In genomic region chr1:147620543-147620942, GRCh38 we compare ENCODE assay signal across 22 cellular contexts.
"Had no signal": no experiment of that assay in that cellular context is flagged by ENCODE, and none has a peak within 500 bp of the region (broad histone marks: within the 10 kb centered on the region; RNA-seq: fewer than 3 reads in every experiment).

No MANE protein-coding gene starts in this region.

- H3K9me3 Mint-ChIP-seq: activated CD4-positive, alpha-beta T cell treated with anti-CD3 and anti-CD28 coated beads, Interleukin-2, amount 10 ng/mL, durations not matched to agents 24 days and 14 days; activated CD8-positive, alpha-beta T cell treated with anti-CD3 and anti-CD28 coated beads for 36 hours; activated T-helper 17 cell treated with anti-CD3 and anti-CD28 coated beads, Interleukin-2, amount 50 U/mL, for 72 hours had no signal

- H3K4me3 Mint-ChIP-seq: activated CD4-positive, alpha-beta T cell treated with anti-CD3 and anti-CD28 coated beads, Interleukin-2, amount 10 ng/mL, durations not matched to agents 24 days and 14 days; activated CD8-positive, alpha-beta memory T cell treated with anti-CD3 and anti-CD28 coated beads, Interleukin-2, amount 10 ng/mL, durations not matched to agents 7 days and 5 days; activated CD8-positive, alpha-beta T cell treated with anti-CD3 and anti-CD28 coated beads for 36 hours; activated T-helper 17 cell treated with anti-CD3 and anti-CD28 coated beads, Interleukin-2, amount 50 U/mL, for 72 hours had no signal

- ATAC-seq: activated CD4-positive, CD25-positive, alpha-beta regulatory T cell treated with anti-CD3 and anti-CD28 coated beads, Interleukin-2, amount 50 U/mL, for 24 hours; activated CD8-positive, alpha-beta memory T cell treated with anti-CD3 and anti-CD28 coated beads, Interleukin-2, amount 10 ng/mL, durations not matched to agents 7 days and 5 days; activated CD8-positive, alpha-beta T cell treated with anti-CD3 and anti-CD28 coated beads for 36 hours; activated T-helper 17 cell treated with anti-CD3 and anti-CD28 coated beads, Interleukin-2, amount 50 U/mL, for 72 hours; gastroesophageal sphincter; lower lobe of right lung; mucosa of descending colon; stimulated activated naive CD8-positive, alpha-beta T cell treated with anti-CD3 and anti-CD28 coated beads, Interleukin-15, Interleukin-2, amounts not matched to agents 100 U/mL and 50 U/mL, for 24 hours had no signal

- FAIRE-seq: colon, islet of Langerhans had no signal

- H3K27ac Mint-ChIP-seq: activated CD4-positive, alpha-beta T cell treated with anti-CD3 and anti-CD28 coated beads, Interleukin-2, amount 10 ng/mL, durations not matched to agents 24 days and 14 days; activated CD8-positive, alpha-beta memory T cell treated with anti-CD3 and anti-CD28 coated beads, Interleukin-2, amount 10 ng/mL, durations not matched to agents 7 days and 5 days; activated CD8-positive, alpha-beta T cell treated with anti-CD3 and anti-CD28 coated beads for 36 hours; activated T-helper 17 cell treated with anti-CD3 and anti-CD28 coated beads, Interleukin-2, amount 50 U/mL, for 72 hours had no signal

- DNase-seq: activated CD4-positive, alpha-beta T cell treated with anti-CD3 and anti-CD28 coated beads, Interleukin-2, amount 10 ng/mL, durations not matched to agents 24 days and 14 days; activated CD8-positive, alpha-beta memory T cell treated with anti-CD3 and anti-CD28 coated beads, Interleukin-2, amount 10 ng/mL, durations not matched to agents 7 days and 5 days; activated CD8-positive, alpha-beta T cell treated with anti-CD3 and anti-CD28 coated beads for 36 hours; brain microvascular endothelial cell; central memory CD4-positive, alpha-beta T cell; esophagus squamous epithelium; head of caudate nucleus; hypothalamus; lower lobe of right lung; mesendoderm; mucosa of descending colon; occipital lobe; posterior cingulate gyrus; sigmoid colon; stimulated activated CD4-positive, alpha-beta T cell treated with anti-CD3 and anti-CD28 coated beads, Interleukin-2, amount 100 ng/mL, for 48 hours; stimulated activated naive CD8-positive, alpha-beta T cell treated with anti-CD3 and anti-CD28 coated beads, Interleukin-15, Interleukin-2, amounts not matched to agents 100 U/mL and 50 U/mL, for 24 hours; SW 1271 had no signal

- H3K27me3 Mint-ChIP-seq: activated CD4-positive, alpha-beta T cell treated with anti-CD3 and anti-CD28 coated beads, Interleukin-2, amount 10 ng/mL, durations not matched to agents 24 days and 14 days; activated CD8-positive, alpha-beta memory T cell treated with anti-CD3 and anti-CD28 coated beads, Interleukin-2, amount 10 ng/mL, durations not matched to agents 7 days and 5 days; activated CD8-positive, alpha-beta T cell treated with anti-CD3 and anti-CD28 coated beads for 36 hours; activated T-helper 17 cell treated with anti-CD3 and anti-CD28 coated beads, Interleukin-2, amount 50 U/mL, for 72 hours had no signal
